7 cellular contexts compared by ENCODE assay signal in genomic region chr6:53543341-53544010, GRCh38. TPM values are rescaled to one million over a fixed set of nuclear protein-coding genes. Genes with fewer than 3 reads are reported as not detected.
DNase-seq lines count a peak whose midpoint lies in the region; ATAC-seq and TF ChIP-seq lines count a peak whose summit lies in the region.

No MANE protein-coding gene starts in this region.

- peak overlapping the region; percentile 98 for H3K4me3 Mint-ChIP-seq in glutamatergic neuron (ENCODE audit: unreplicated experiment)
- H3K4me3 Mint-ChIP-seq in stimulated activated effector memory CD8-positive, alpha-beta T cell treated with anti-CD3 and anti-CD28 coated beads, Interleukin-12 subunit alpha, Interleukin-12 subunit beta, amount 100 ng/mL, for 72 hours, result peak overlapping the region; percentile 94

- TF ChIP-seq CTCF in HL-60 (IDR thresholded peaks at IDR 0.05; ENCODE audit: insufficient read depth, low read length), result no peak
- TF ChIP-seq CTCF in VCaP (conservative IDR thresholded peaks at IDR 0.05), result no peak
- no peak for TF ChIP-seq CTCF in glutamatergic neuron (IDR thresholded peaks at IDR 0.05; ENCODE audit: partially characterized antibody, unreplicated experiment)

- DNase-seq in HL-60 (ENCODE audit: low read depth in 1 of 2, low spot score in 1 of 2) (no peak), glutamatergic neuron (no peak), COLO668 (lab: John Stamatoyannopoulos, UW; ENCODE audit: unreplicated experiment) (no peak)
- DNase-seq in stimulated activated effector memory CD8-positive, alpha-beta T cell treated with anti-CD3 and anti-CD28 coated beads, Interleukin-12 subunit alpha, Interleukin-12 subunit beta, amount 100 ng/mL, for 72 hours (ENCODE audit: low spot score in 2 of 2), result no peak
- DNase-seq in effector CD4-positive, alpha-beta T cell, result no peak

- H3K36me3 Mint-ChIP-seq in glutamatergic neuron (ENCODE audit: unreplicated experiment), result no peaks in the 10 kb centered on the region
- H3K36me3 Mint-ChIP-seq in stimulated activated effector memory CD8-positive, alpha-beta T cell treated with anti-CD3 and anti-CD28 coated beads, Interleukin-12 subunit alpha, Interleukin-12 subunit beta, amount 100 ng/mL, for 72 hours, result peaks cover 50% of the 10 kb centered on the region

- no peaks in the 10 kb centered on the region for H3K27me3 ChIP-seq in HL-60 (ENCODE audit: insufficient read depth, poor library complexity, severe bottlenecking)

- ATAC-seq in stimulated activated effector memory CD8-positive, alpha-beta T cell treated with anti-CD3 and anti-CD28 coated beads, Interleukin-12 subunit alpha, Interleukin-12 subunit beta, amount 100 ng/mL, for 72 hours, result no peak
- ATAC-seq in GM21447 (IDR thresholded peaks at IDR 0.05; ENCODE audit: unreplicated experiment), result no peak

- H3K27ac Mint-ChIP-seq in glutamatergic neuron (ENCODE audit: unreplicated experiment), result peak overlapping the region; percentile 96
- peak overlapping the region; percentile 95 for H3K27ac Mint-ChIP-seq in stimulated activated effector memory CD8-positive, alpha-beta T cell treated with anti-CD3 and anti-CD28 coated beads, Interleukin-12 subunit alpha, Interleukin-12 subunit beta, amount 100 ng/mL, for 72 hours

- H3K4me3 ChIP-seq in HL-60 (replicated peaks; ENCODE audit: insufficient read depth, low read length), result peak overlapping the region; percentile 91

- H3K27me3 Mint-ChIP-seq in glutamatergic neuron (ENCODE audit: unreplicated experiment), result peaks cover 4% of the 10 kb centered on the region

- H3K9me3 Mint-ChIP-seq in glutamatergic neuron (ENCODE audit: unreplicated experiment), result peaks cover 3% of the 10 kb centered on the region
- H3K9me3 Mint-ChIP-seq in stimulated activated effector memory CD8-positive, alpha-beta T cell treated with anti-CD3 and anti-CD28 coated beads, Interleukin-12 subunit alpha, Interleukin-12 subunit beta, amount 100 ng/mL, for 72 hours, result no peaks in the 10 kb centered on the region

- peaks cover 4% of the 10 kb centered on the region for H3K4me1 Mint-ChIP-seq in glutamatergic neuron (ENCODE audit: low read depth, unreplicated experiment)
- H3K4me1 Mint-ChIP-seq in stimulated activated effector memory CD8-positive, alpha-beta T cell treated with anti-CD3 and anti-CD28 coated beads, Interleukin-12 subunit alpha, Interleukin-12 subunit beta, amount 100 ng/mL, for 72 hours, result peaks cover 63% of the 10 kb centered on the region

- H3K27ac ChIP-seq in HL-60 (replicated peaks), result peak overlapping the region; percentile 68; the same call in 1 of the 2 replicates
- H3K27ac ChIP-seq in VCaP, result peak overlapping the region; percentile 87

RNA-seq across cellular contexts. Expression of gene GCLC, which starts 1.4 kb away (rescaled TPM):
- 29.1 TPM for total RNA-seq in glutamatergic neuron (ENCODE audit: unreplicated experiment)
